ENCODE assay signal across 17 cellular contexts in the genomic region with DNA sequence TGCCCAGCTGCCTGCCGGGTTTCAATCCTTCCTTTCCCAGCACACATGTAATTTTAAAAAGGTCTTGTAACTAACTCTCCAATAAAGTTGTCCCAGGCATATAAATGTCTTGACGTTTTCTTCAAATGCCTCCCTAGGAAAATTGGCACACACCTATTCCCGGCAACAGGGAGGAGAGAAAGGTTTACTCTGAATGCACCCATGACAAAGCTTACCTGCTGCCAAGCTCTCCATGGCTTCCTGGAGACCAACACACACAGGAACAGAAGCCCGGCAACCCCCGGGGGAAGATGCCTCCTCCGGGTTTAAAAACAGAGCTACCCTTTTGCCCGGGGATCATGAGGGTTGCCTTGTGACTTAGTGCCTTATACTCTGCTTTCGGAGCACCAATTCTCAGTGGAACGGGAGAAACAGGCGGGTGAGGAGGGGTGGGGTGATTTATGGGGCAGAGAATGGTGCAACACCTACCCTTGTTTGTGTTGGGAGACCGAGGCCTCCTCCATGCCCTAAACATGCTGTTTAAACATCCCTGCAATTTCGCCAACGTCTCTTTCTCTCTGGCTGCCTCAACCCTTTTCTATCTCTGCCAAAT. TPM values are rescaled to one million over a fixed set of nuclear protein-coding genes. Genes with fewer than 3 reads are reported as not detected.
"Had no signal": no experiment of that assay in that cellular context is flagged by ENCODE, and none has a peak within 500 bp of the region (broad histone marks: within the 10 kb centered on the region; RNA-seq: fewer than 3 reads in every experiment).

No MANE protein-coding gene starts in this region.

- H3K27me3 ChIP-seq: hepatocyte had no signal

- H3K4me3 Mint-ChIP-seq: neural crest cell; stimulated activated naive B cell treated with anti-CD40 and anti-IgM and Interleukin-4, amounts not matched to agents 10 μg/mL and 1 μg/mL and 100 μg/mL, for 72 hours had no signal

- H3K4me1 ChIP-seq: parathyroid adenoma had no signal

- H3K4me3 ChIP-seq: hepatocyte, skin epidermis, upper lobe of left lung had no signal

- H3K36me3 ChIP-seq: upper lobe of left lung had no signal

- H3K36me3 Mint-ChIP-seq: stimulated activated naive B cell treated with anti-CD40 and anti-IgM and Interleukin-4, amounts not matched to agents 10 μg/mL and 1 μg/mL and 100 μg/mL, for 72 hours had no signal

- H3K9ac ChIP-seq: parathyroid adenoma had no signal

- ATAC-seq: esophagus mucosa; left ventricle myocardium superior; stimulated activated naive B cell treated with anti-CD40 and anti-IgM and Interleukin-4, amounts not matched to agents 10 μg/mL and 1 μg/mL and 100 μg/mL, for 72 hours had no signal

- H3K4me1 Mint-ChIP-seq: neural crest cell; stimulated activated naive B cell treated with anti-CD40 and anti-IgM and Interleukin-4, amounts not matched to agents 10 μg/mL and 1 μg/mL and 100 μg/mL, for 72 hours had no signal

- DNase-seq: activated CD4-positive, alpha-beta T cell treated with anti-CD3 and anti-CD28 coated beads for 48 hours; activated naive CD4-positive, alpha-beta T cell treated with Interleukin-2 at 50 U/mL for 16 hours; activated T-cell treated with anti-CD3 and anti-CD28 coated beads for 4 hours; islet precursor cell; left ventricle myocardium superior; retina; stimulated activated CD4-positive, alpha-beta T cell treated with anti-CD3 and anti-CD28 coated beads, Interleukin-15, amount 100 ng/mL, for 24 hours; stimulated activated CD4-positive, alpha-beta T cell treated with anti-CD3 and anti-CD28 coated beads, Interleukin-4, amount 100 ng/mL, for 1 hour; stimulated activated naive B cell treated with anti-CD40 and anti-IgM and Interleukin-4, amounts not matched to agents 10 μg/mL and 1 μg/mL and 100 μg/mL, for 72 hours; T-helper 2 cell; upper lobe of left lung had no signal

- H3K9me3 Mint-ChIP-seq: neural crest cell; stimulated activated naive B cell treated with anti-CD40 and anti-IgM and Interleukin-4, amounts not matched to agents 10 μg/mL and 1 μg/mL and 100 μg/mL, for 72 hours had no signal

- H3K27ac ChIP-seq: hepatocyte, parathyroid adenoma, skin epidermis, upper lobe of left lung had no signal

- H3K27ac Mint-ChIP-seq: stimulated activated naive B cell treated with anti-CD40 and anti-IgM and Interleukin-4, amounts not matched to agents 10 μg/mL and 1 μg/mL and 100 μg/mL, for 72 hours had no signal

- H3K9me3 ChIP-seq: upper lobe of left lung had no signal

RNA-seq across cellular contexts. Expression of gene GYG2, which starts 4.8 kb away (rescaled TPM):
- total RNA-seq: activated CD8-positive, alpha-beta memory T cell treated with anti-CD3 and anti-CD28 coated beads for 36 hours had no signal
